12 cellular contexts compared by ENCODE assay signal in genomic region chr16:89473136-89473712, GRCh38. TPM values are rescaled to one million over a fixed set of nuclear protein-coding genes. Genes with fewer than 3 reads are reported as not detected.
DNase-seq lines count a peak whose midpoint lies in the region; ATAC-seq, FAIRE-seq and TF ChIP-seq lines count a peak whose summit lies in the region.
"Had no signal": no experiment of that assay in that cellular context is flagged by ENCODE, and none has a peak within 500 bp of the region (broad histone marks: within the 10 kb centered on the region; RNA-seq: fewer than 3 reads in every experiment).

No MANE protein-coding gene starts in this region.

- H3K4me1 ChIP-seq in astrocyte (ENCODE audit: insufficient read depth, low read length): peaks cover 29% of the 10 kb centered on the region
- H3K4me1 ChIP-seq in naive thymus-derived CD4-positive, alpha-beta T cell (ENCODE audit: control insufficient read depth in 2 of 2, insufficient read depth in 2 of 2, low read length in 2 of 2): peaks cover 75 to 79% of the 10 kb centered on the region in 2 donors
- peaks cover 22% of the 10 kb centered on the region for H3K4me1 ChIP-seq in Karpas-422 (ENCODE audit: low read length)
- peaks cover 0 to 93% (median 67%) of the 10 kb centered on the region in 12 donors for H3K4me1 ChIP-seq in heart left ventricle

- H3K4me3 ChIP-seq in astrocyte (ENCODE audit: insufficient read depth, low read depth, low read length): no peak overlapping the region
- H3K4me3 ChIP-seq in naive thymus-derived CD4-positive, alpha-beta T cell (ENCODE audit: low read length): no peak overlapping the region
- no peak overlapping the region for H3K4me3 ChIP-seq in Karpas-422 (ENCODE audit: low read length)
- H3K4me3 ChIP-seq in heart left ventricle: no peak overlapping the region
- H3K4me3 ChIP-seq: SJSA1 had no signal

- peak overlapping the region; percentile 71 for H3K27ac Mint-ChIP-seq in astrocyte (ENCODE audit: unreplicated experiment)
- H3K27ac Mint-ChIP-seq in naive thymus-derived CD4-positive, alpha-beta T cell: peak overlapping the region in 8 of 9 donors; percentile 16 to 84 (median 62)

- H3K27me3 Mint-ChIP-seq in astrocyte (ENCODE audit: low read depth, unreplicated experiment): no peaks in the 10 kb centered on the region
- no peaks in the 10 kb centered on the region for H3K27me3 Mint-ChIP-seq in naive thymus-derived CD4-positive, alpha-beta T cell

- H3K79me2 ChIP-seq in astrocyte (ENCODE audit: insufficient read depth, low read length) (peaks cover 99% of the 10 kb centered on the region), Karpas-422 (ENCODE audit: low read length) (peaks cover 78% of the 10 kb centered on the region)

- H3K9ac ChIP-seq in astrocyte (ENCODE audit: low read length): no peak overlapping the region
- no peak overlapping the region for H3K9ac ChIP-seq in Karpas-422 (ENCODE audit: low read length)

- ATAC-seq in naive thymus-derived CD4-positive, alpha-beta T cell: no peak
- no peak for ATAC-seq in heart left ventricle

- TF ChIP-seq CTCF in C4-2B (conservative IDR thresholded peaks at IDR 0.05) (no peak), astrocyte (IDR thresholded peaks at IDR 0.05; ENCODE audit: insufficient read depth, low read depth, low read length) (no peak), heart left ventricle (IDR thresholded peaks at IDR 0.05) (no peak)

- peak overlapping the region; percentile 30 for H3K27ac ChIP-seq in C4-2B
- no peak overlapping the region for H3K27ac ChIP-seq in astrocyte (ENCODE audit: low read depth, low read length)
- no peak overlapping the region for H3K27ac ChIP-seq in naive thymus-derived CD4-positive, alpha-beta T cell (ENCODE audit: low read depth, low read length)
- no peak overlapping the region for H3K27ac ChIP-seq in Karpas-422 (ENCODE audit: low read length)
- H3K27ac ChIP-seq in heart left ventricle: no peak overlapping the region
- H3K27ac ChIP-seq: SJSA1 had no signal

- H4K20me1 ChIP-seq in astrocyte (ENCODE audit: insufficient read depth, low read length) (peaks cover 96% of the 10 kb centered on the region), Karpas-422 (ENCODE audit: insufficient read depth, low read depth, low read length) (peaks cover 82% of the 10 kb centered on the region)

- peaks cover 67% of the 10 kb centered on the region for H3K4me1 Mint-ChIP-seq in astrocyte (ENCODE audit: low read depth, unreplicated experiment)
- H3K4me1 Mint-ChIP-seq in naive thymus-derived CD4-positive, alpha-beta T cell: peaks cover 68 to 97% (median 86%) of the 10 kb centered on the region in 7 donors

- H3K4me2 ChIP-seq in astrocyte (ENCODE audit: low read length): no peak overlapping the region
- no peak overlapping the region for H3K4me2 ChIP-seq in Karpas-422 (ENCODE audit: low read depth, low read length, poor library complexity, severe bottlenecking)

- H3K9me3 ChIP-seq in astrocyte (ENCODE audit: insufficient read depth, low read depth, low read length) (no peaks in the 10 kb centered on the region), Karpas-422 (ENCODE audit: low read length) (no peaks in the 10 kb centered on the region), heart left ventricle (no peaks in the 10 kb centered on the region)
- H3K9me3 ChIP-seq in naive thymus-derived CD4-positive, alpha-beta T cell (ENCODE audit: control insufficient read depth in 2 of 3, low read length in 3 of 3): no peaks in the 10 kb centered on the region
- H3K9me3 ChIP-seq: SJSA1 had no signal

- H3K36me3 ChIP-seq in astrocyte (ENCODE audit: insufficient read depth, low read length): no peaks in the 10 kb centered on the region
- no peaks in the 10 kb centered on the region for H3K36me3 ChIP-seq in naive thymus-derived CD4-positive, alpha-beta T cell (ENCODE audit: control insufficient read depth in 2 of 3, insufficient read depth in 3 of 3, low read length in 3 of 3)
- no peaks in the 10 kb centered on the region for H3K36me3 ChIP-seq in Karpas-422 (ENCODE audit: insufficient read depth, low read length)
- no peaks in the 10 kb centered on the region for H3K36me3 ChIP-seq in heart left ventricle

- H3K27me3 ChIP-seq in astrocyte (ENCODE audit: insufficient read depth, low read length): no peaks in the 10 kb centered on the region
- no peaks in the 10 kb centered on the region for H3K27me3 ChIP-seq in naive thymus-derived CD4-positive, alpha-beta T cell (ENCODE audit: control insufficient read depth in 2 of 2, insufficient read depth in 2 of 2, low read length in 2 of 2)
- H3K27me3 ChIP-seq in Karpas-422 (ENCODE audit: low read length): no peaks in the 10 kb centered on the region
- H3K27me3 ChIP-seq in heart left ventricle: no peaks in the 10 kb centered on the region
- H3K27me3 ChIP-seq: SJSA1 had no signal

- 85 to 98% (median 96%) methylated on average over 7 of the region's 7 CpGs for WGBS in heart left ventricle, 4 donors

- no peak overlapping the region for H3K4me3 Mint-ChIP-seq in astrocyte (ENCODE audit: unreplicated experiment)
- H3K4me3 Mint-ChIP-seq in naive thymus-derived CD4-positive, alpha-beta T cell: peak overlapping the region; percentile 5 to 95 (median 70)

- TF ChIP-seq POLR2A in heart left ventricle (IDR thresholded peaks at IDR 0.05): no peak

- H2AFZ ChIP-seq in astrocyte (ENCODE audit: low read depth, low read length): no peak overlapping the region
- H2AFZ ChIP-seq in Karpas-422 (ENCODE audit: low read length): no peak overlapping the region

- no peaks in the 10 kb centered on the region for H3K9me3 Mint-ChIP-seq in astrocyte (ENCODE audit: unreplicated experiment)
- H3K9me3 Mint-ChIP-seq in naive thymus-derived CD4-positive, alpha-beta T cell: peaks cover 0 to 4% (median 0%) of the 10 kb centered on the region in 11 donors

- no peak for FAIRE-seq in astrocyte (lab: Jason Lieb, UNC)
- FAIRE-seq: H1 had no signal

- H3K9me2 ChIP-seq in Karpas-422 (replicated peaks; ENCODE audit: insufficient read depth, low read length): no peaks in the 10 kb centered on the region

- DNase-seq in EH (ENCODE audit: low read depth): peak; percentile 30
- DNase-seq in astrocyte (ENCODE audit: low read depth): no peak
- DNase-seq in naive thymus-derived CD4-positive, alpha-beta T cell: no peak
- no peak for DNase-seq in NCI-H1092 (lab: John Stamatoyannopoulos, UW)
- DNase-seq in kidney tubule cell (ENCODE audit: low spot score): no peak
- DNase-seq in Karpas-422: no peak
- no peak for DNase-seq in heart left ventricle
- DNase-seq: effector memory CD4-positive, alpha-beta T cell; NCI-H2081 treated with DMSO at 0.1 percent for 48 hours had no signal

- intact Hi-C loops in naive thymus-derived CD4-positive, alpha-beta T cell (cut with micrococcal nuclease): no loop called here
- intact Hi-C loops in heart left ventricle (cut with DNase I): no loop called here

- CTCF ChIA-PET in naive thymus-derived CD4-positive, alpha-beta T cell (lab: Charles Lee): interaction anchor here (0.6 kb wide), 1 partner anchor 204 kb away, joined by 4 read pairs; no protein-coding TSS in a partner anchor

- peaks cover 8% of the 10 kb centered on the region for H3K36me3 Mint-ChIP-seq in astrocyte (ENCODE audit: low read depth, unreplicated experiment)
- peaks cover 0 to 15% (median 7%) of the 10 kb centered on the region in 5 donors for H3K36me3 Mint-ChIP-seq in naive thymus-derived CD4-positive, alpha-beta T cell

- POLR2A ChIA-PET in naive thymus-derived CD4-positive, alpha-beta T cell (lab: Charles Lee): interaction anchor here (0.6 to 2.5 kb wide), 6 partner anchors 10 to 60 kb away, joined by 3 to 12 read pairs (median 6); partner anchors contain the start of gene SPG7

RNA-seq across cellular contexts. Expression of gene ANKRD11, which starts 17.1 kb away (rescaled TPM):
- total RNA-seq in astrocyte (213 TPM in 2 replicates), heart left ventricle (100 to 1,000 TPM in 1 of 9 donors, 10 to 100 TPM in 8; 53.6 to 123 (median 67.7) TPM)
- total RNA-seq in naive thymus-derived CD4-positive, alpha-beta T cell: 100 to 1,000 TPM; 178 to 254 (median 240) TPM
- 10 to 100 TPM in 1 of 2 donors, 1 to 10 TPM in 1; 8.7 to 28.4 TPM for polyA plus RNA-seq in naive thymus-derived CD4-positive, alpha-beta T cell
- total RNA-seq in Karpas-422 (2014; rRNA removed; shearing (Covaris generic); ENCODE audit: low replicate concordance): 28.5 and 29.9 TPM in 2 replicates
- polyA plus RNA-seq in heart left ventricle: 10 to 100 TPM; 53.9 to 80.8 TPM

RNA-seq across cellular contexts. Expression of gene SPG7, which starts 35.0 kb away (rescaled TPM):
- total RNA-seq in astrocyte (86.5 and 96.1 TPM in 2 replicates), heart left ventricle (100 to 1,000 TPM in 4 of 9 donors, 10 to 100 TPM in 5; 84.0 to 168 (median 95.9) TPM)
- 100 to 1,000 TPM; 129 to 181 (median 170) TPM for total RNA-seq in naive thymus-derived CD4-positive, alpha-beta T cell
- polyA plus RNA-seq in naive thymus-derived CD4-positive, alpha-beta T cell: 10 to 100 TPM; 48.6 to 56.6 TPM
- 44.6 and 74.8 TPM in 2 replicates for total RNA-seq in Karpas-422 (2014; rRNA removed; shearing (Covaris generic); ENCODE audit: low replicate concordance)
- 100 to 1,000 TPM in 1 of 2 donors, 10 to 100 TPM in 1; 92.4 to 101 TPM for polyA plus RNA-seq in heart left ventricle
